ENCODE assay signal across 30 cellular contexts in genomic region chr9:37608250-37608649, GRCh38. TPM values are rescaled to one million over a fixed set of nuclear protein-coding genes. Genes with fewer than 3 reads are reported as not detected.
"Had no signal": no experiment of that assay in that cellular context is flagged by ENCODE, and none has a peak within 500 bp of the region (broad histone marks: within the 10 kb centered on the region; RNA-seq: fewer than 3 reads in every experiment).

No MANE protein-coding gene starts in this region.

- H3K27ac ChIP-seq: stomach, suprapubic skin, testis, thoracic aorta, thyroid gland, tibial artery, tibial nerve, transverse colon, upper lobe of left lung, upper lobe of right lung, uterus, vagina had no signal

- H3K36me3 Mint-ChIP-seq: stimulated activated effector memory CD8-positive, alpha-beta T cell treated with anti-CD3 and anti-CD28 coated beads, Interleukin-12 subunit alpha, Interleukin-12 subunit beta, amount 100 ng/mL, for 72 hours; stimulated activated memory B cell treated with anti-CD40 and anti-IgM and Interleukin-4, amounts not matched to agents 10 μg/mL and 1 μg/mL and 100 μg/mL, for 72 hours; stimulated activated naive B cell treated with anti-CD40 and anti-IgM and Interleukin-4, amounts not matched to agents 10 μg/mL and 1 μg/mL and 100 μg/mL, for 72 hours; type B pancreatic cell had no signal

- H3K9me3 ChIP-seq: stomach, suprapubic skin, testis, thoracic aorta, thyroid gland, tibial artery, tibial nerve, transverse colon, upper lobe of left lung, upper lobe of right lung, uterus, vagina had no signal

- H3K4me1 ChIP-seq: testis, tibial artery, tibial nerve, upper lobe of left lung, upper lobe of right lung, uterus, vagina had no signal

- H3K4me1 Mint-ChIP-seq: stimulated activated effector memory CD8-positive, alpha-beta T cell treated with anti-CD3 and anti-CD28 coated beads, Interleukin-12 subunit alpha, Interleukin-12 subunit beta, amount 100 ng/mL, for 72 hours; stimulated activated memory B cell treated with anti-CD40 and anti-IgM and Interleukin-4, amounts not matched to agents 10 μg/mL and 1 μg/mL and 100 μg/mL, for 72 hours; stimulated activated naive CD8-positive, alpha-beta T cell treated with anti-CD3 and anti-CD28 coated beads, Interleukin-15, amount 100 ng/mL, for 72 hours had no signal

- H3K4me3 Mint-ChIP-seq: stimulated activated effector memory CD8-positive, alpha-beta T cell treated with anti-CD3 and anti-CD28 coated beads, Interleukin-12 subunit alpha, Interleukin-12 subunit beta, amount 100 ng/mL, for 72 hours; stimulated activated memory B cell treated with anti-CD40 and anti-IgM and Interleukin-4, amounts not matched to agents 10 μg/mL and 1 μg/mL and 100 μg/mL, for 72 hours; stimulated activated naive B cell treated with anti-CD40 and anti-IgM and Interleukin-4, amounts not matched to agents 10 μg/mL and 1 μg/mL and 100 μg/mL, for 72 hours; stimulated activated naive CD8-positive, alpha-beta T cell treated with anti-CD3 and anti-CD28 coated beads, Interleukin-15, amount 100 ng/mL, for 72 hours; stimulated activated naive CD8-positive, alpha-beta T cell treated with anti-CD3 and anti-CD28 coated beads, Interleukin-15, Interleukin-2, amounts not matched to agents 100 ng/mL and 50 ng/mL, for 24 hours; type B pancreatic cell had no signal

- H3K27ac Mint-ChIP-seq: stimulated activated effector memory CD8-positive, alpha-beta T cell treated with anti-CD3 and anti-CD28 coated beads, Interleukin-12 subunit alpha, Interleukin-12 subunit beta, amount 100 ng/mL, for 72 hours; stimulated activated memory B cell treated with anti-CD40 and anti-IgM and Interleukin-4, amounts not matched to agents 10 μg/mL and 1 μg/mL and 100 μg/mL, for 72 hours; stimulated activated naive B cell treated with anti-CD40 and anti-IgM and Interleukin-4, amounts not matched to agents 10 μg/mL and 1 μg/mL and 100 μg/mL, for 72 hours; stimulated activated naive CD8-positive, alpha-beta T cell treated with anti-CD3 and anti-CD28 coated beads, Interleukin-15, amount 100 ng/mL, for 72 hours; stimulated activated naive CD8-positive, alpha-beta T cell treated with anti-CD3 and anti-CD28 coated beads, Interleukin-15, Interleukin-2, amounts not matched to agents 100 ng/mL and 50 ng/mL, for 24 hours; type B pancreatic cell had no signal

- H3K36me3 ChIP-seq: stomach, suprapubic skin, thoracic aorta, thyroid gland, tibial artery, tibial nerve, transverse colon, upper lobe of left lung, upper lobe of right lung, uterus, vagina had no signal

- FAIRE-seq: urothelium cell line had no signal

- ATAC-seq: stimulated activated effector memory CD8-positive, alpha-beta T cell treated with anti-CD3 and anti-CD28 coated beads, Interleukin-12 subunit alpha, Interleukin-12 subunit beta, amount 100 ng/mL, for 72 hours; stimulated activated memory B cell treated with anti-CD40 and anti-IgM and Interleukin-4, amounts not matched to agents 10 μg/mL and 1 μg/mL and 100 μg/mL, for 72 hours; stimulated activated naive B cell treated with anti-CD40 and anti-IgM and Interleukin-4, amounts not matched to agents 10 μg/mL and 1 μg/mL and 100 μg/mL, for 72 hours; stimulated activated naive CD8-positive, alpha-beta T cell treated with anti-CD3 and anti-CD28 coated beads, Interleukin-15, amount 100 ng/mL, for 72 hours; stimulated activated naive CD8-positive, alpha-beta T cell treated with anti-CD3 and anti-CD28 coated beads, Interleukin-15, Interleukin-2, amounts not matched to agents 100 U/mL and 50 U/mL, for 24 hours; upper lobe of right lung had no signal

- DNase-seq: stimulated activated CD4-positive, alpha-beta T cell treated with anti-CD3 and anti-CD28 coated beads, Interleukin-2, amount 100 ng/mL, for 48 hours; stimulated activated CD4-positive, alpha-beta T cell treated with anti-CD3 and anti-CD28 coated beads, Interleukin-4, amount 100 ng/mL, for 1 hour; stimulated activated CD4-positive, alpha-beta T cell treated with anti-CD3 and anti-CD28 coated beads, Interleukin-4, amount 100 ng/mL, for 24 hours; stimulated activated CD4-positive, alpha-beta T cell treated with anti-CD3 and anti-CD28 coated beads, Interleukin-4, amount 100 ng/mL, for 4 hours; stimulated activated CD8-positive, alpha-beta memory T cell treated with anti-CD3 and anti-CD28 coated beads, Interleukin-4, amount 100 ng/mL, for 48 hours; stimulated activated naive B cell treated with anti-CD40 and anti-IgM and Interleukin-4, amounts not matched to agents 10 μg/mL and 1 μg/mL and 100 μg/mL, for 72 hours; stimulated activated naive CD4-positive, alpha-beta T cell; stimulated activated naive CD4-positive, alpha-beta T cell treated with Interleukin-2 at 50 U/mL for 16 hours; stimulated activated naive CD8-positive, alpha-beta T cell treated with anti-CD3 and anti-CD28 coated beads, Interleukin-15, amount 100 ng/mL, for 72 hours; stimulated activated naive CD8-positive, alpha-beta T cell treated with anti-CD3 and anti-CD28 coated beads, Interleukin-15, Interleukin-2, amounts not matched to agents 100 U/mL and 50 U/mL, for 24 hours; stomach; substantia nigra; testis; thyroid gland; tibial artery; transverse colon; trophoblast cell; upper lobe of left lung; upper lobe of right lung; uterus had no signal

- H3K9me3 Mint-ChIP-seq: stimulated activated effector memory CD8-positive, alpha-beta T cell treated with anti-CD3 and anti-CD28 coated beads, Interleukin-12 subunit alpha, Interleukin-12 subunit beta, amount 100 ng/mL, for 72 hours; stimulated activated memory B cell treated with anti-CD40 and anti-IgM and Interleukin-4, amounts not matched to agents 10 μg/mL and 1 μg/mL and 100 μg/mL, for 72 hours; stimulated activated naive B cell treated with anti-CD40 and anti-IgM and Interleukin-4, amounts not matched to agents 10 μg/mL and 1 μg/mL and 100 μg/mL, for 72 hours; stimulated activated naive CD8-positive, alpha-beta T cell treated with anti-CD3 and anti-CD28 coated beads, Interleukin-15, amount 100 ng/mL, for 72 hours; stimulated activated naive CD8-positive, alpha-beta T cell treated with anti-CD3 and anti-CD28 coated beads, Interleukin-15, Interleukin-2, amounts not matched to agents 100 ng/mL and 50 ng/mL, for 24 hours; type B pancreatic cell had no signal

- H3K4me3 ChIP-seq: stomach, suprapubic skin, testis, thoracic aorta, thyroid gland, tibial artery, tibial nerve, transverse colon, upper lobe of left lung, upper lobe of right lung, uterus, vagina had no signal

- H3K27me3 ChIP-seq: suprapubic skin, testis, thyroid gland, tibial nerve, transverse colon, upper lobe of left lung, uterus, vagina had no signal

RNA-seq across cellular contexts. Expression of gene FRMPD1, which starts 42.5 kb away (rescaled TPM):
- total RNA-seq: upper lobe of right lung, ureter had no signal
